In genomic region chr14:89681086-89682018, GRCh38 we compare ENCODE assay signal across 8 cellular contexts.
DNase-seq lines count a peak whose midpoint lies in the region; ATAC-seq and TF ChIP-seq lines count a peak whose summit lies in the region.

No MANE protein-coding gene starts in this region.

- peak overlapping the region; percentile 76 for H3K27ac Mint-ChIP-seq in T-helper 1 cell treated with Interleukin-12 subunit alpha and Interleukin-12 subunit beta and Interleukin-4 antibody, amounts not matched to agents 30 μg/mL and 1 μg/mL, for 36 hours
- H3K27ac Mint-ChIP-seq in endothelial cell (ENCODE audit: unreplicated experiment), result peak overlapping the region; percentile 8
- peak overlapping the region; percentile 92 for H3K27ac Mint-ChIP-seq in stimulated activated naive B cell treated with anti-CD40 and anti-IgM and Interleukin-4, amounts not matched to agents 10 μg/mL and 1 μg/mL and 100 μg/mL, for 72 hours

- peaks cover 29% of the 10 kb centered on the region for H3K4me1 Mint-ChIP-seq in T-helper 1 cell treated with Interleukin-12 subunit alpha and Interleukin-12 subunit beta and Interleukin-4 antibody, amounts not matched to agents 30 μg/mL and 1 μg/mL, for 36 hours (ENCODE audit: low read depth)
- H3K4me1 Mint-ChIP-seq in endothelial cell (ENCODE audit: unreplicated experiment), result peaks cover 4% of the 10 kb centered on the region
- H3K4me1 Mint-ChIP-seq in stimulated activated naive B cell treated with anti-CD40 and anti-IgM and Interleukin-4, amounts not matched to agents 10 μg/mL and 1 μg/mL and 100 μg/mL, for 72 hours, result peaks cover 25 to 38% of the 10 kb centered on the region in 2 donors

- H3K4me3 Mint-ChIP-seq in T-helper 1 cell treated with Interleukin-12 subunit alpha and Interleukin-12 subunit beta and Interleukin-4 antibody, amounts not matched to agents 30 μg/mL and 1 μg/mL, for 36 hours, result peak overlapping the region; percentile 61
- no peak overlapping the region for H3K4me3 Mint-ChIP-seq in endothelial cell (ENCODE audit: unreplicated experiment)
- H3K4me3 Mint-ChIP-seq in stimulated activated naive B cell treated with anti-CD40 and anti-IgM and Interleukin-4, amounts not matched to agents 10 μg/mL and 1 μg/mL and 100 μg/mL, for 72 hours, result peak overlapping the region; percentile 61 to 69

- peaks cover 16% of the 10 kb centered on the region for H3K9me3 Mint-ChIP-seq in T-helper 1 cell treated with Interleukin-12 subunit alpha and Interleukin-12 subunit beta and Interleukin-4 antibody, amounts not matched to agents 30 μg/mL and 1 μg/mL, for 36 hours
- no peaks in the 10 kb centered on the region for H3K9me3 Mint-ChIP-seq in endothelial cell (ENCODE audit: unreplicated experiment)
- H3K9me3 Mint-ChIP-seq in stimulated activated naive B cell treated with anti-CD40 and anti-IgM and Interleukin-4, amounts not matched to agents 10 μg/mL and 1 μg/mL and 100 μg/mL, for 72 hours, result peaks cover 3 to 7% of the 10 kb centered on the region in 2 donors

- peak; percentile 74 for ATAC-seq in GM18520 (IDR thresholded peaks at IDR 0.05; ENCODE audit: unreplicated experiment)
- peak; percentile 88 for ATAC-seq in HG02884 (IDR thresholded peaks at IDR 0.05; ENCODE audit: unreplicated experiment)
- ATAC-seq in stimulated activated naive B cell treated with anti-CD40 and anti-IgM and Interleukin-4, amounts not matched to agents 10 μg/mL and 1 μg/mL and 100 μg/mL, for 72 hours (replicated peaks), result peak; percentile 95 to 97

- TF ChIP-seq CTCF in endothelial cell (IDR thresholded peaks at IDR 0.05; ENCODE audit: unreplicated experiment), result no peak

- H3K27me3 Mint-ChIP-seq in T-helper 1 cell treated with Interleukin-12 subunit alpha and Interleukin-12 subunit beta and Interleukin-4 antibody, amounts not matched to agents 30 μg/mL and 1 μg/mL, for 36 hours (ENCODE audit: low read depth), result no peaks in the 10 kb centered on the region
- peaks cover 3% of the 10 kb centered on the region for H3K27me3 Mint-ChIP-seq in endothelial cell (ENCODE audit: unreplicated experiment)
- H3K27me3 Mint-ChIP-seq in stimulated activated naive B cell treated with anti-CD40 and anti-IgM and Interleukin-4, amounts not matched to agents 10 μg/mL and 1 μg/mL and 100 μg/mL, for 72 hours, result no peaks in the 10 kb centered on the region

- peaks cover 5% of the 10 kb centered on the region for H3K36me3 Mint-ChIP-seq in T-helper 1 cell treated with Interleukin-12 subunit alpha and Interleukin-12 subunit beta and Interleukin-4 antibody, amounts not matched to agents 30 μg/mL and 1 μg/mL, for 36 hours (ENCODE audit: low read depth)
- no peaks in the 10 kb centered on the region for H3K36me3 Mint-ChIP-seq in endothelial cell (ENCODE audit: low read depth, unreplicated experiment)
- peaks cover 2 to 9% of the 10 kb centered on the region in 2 donors for H3K36me3 Mint-ChIP-seq in stimulated activated naive B cell treated with anti-CD40 and anti-IgM and Interleukin-4, amounts not matched to agents 10 μg/mL and 1 μg/mL and 100 μg/mL, for 72 hours

- DNase-seq in endothelial cell (ENCODE audit: low spot score), result no peak
- DNase-seq in stimulated activated naive B cell treated with anti-CD40 and anti-IgM and Interleukin-4, amounts not matched to agents 10 μg/mL and 1 μg/mL and 100 μg/mL, for 72 hours, result peak; percentile 81
- DNase-seq in NCI-H446 treated with DMSO at 0.1 percent for 48 hours (lab: John Stamatoyannopoulos, UW), result no peak
- DNase-seq in HUDEP-2 (lab: John Stamatoyannopoulos, UW; ENCODE audit: unreplicated experiment in 76 of 76), result no peak
- DNase-seq in DMS114 treated with DMSO at 0.1 percent for 48 hours (lab: John Stamatoyannopoulos, UW; ENCODE audit: unreplicated experiment), result no peak

Comparison
In these comparisons a context has a peak if more than half of its experiments do, and no peak if none do; other contexts are left out.
1. H3K27ac Mint-ChIP-seq: peak in every context shown above with its lines; median percentile 92 in stimulated activated naive B cell treated with anti-CD40 and anti-IgM and Interleukin-4, amounts not matched to agents 10 μg/mL and 1 μg/mL and 100 μg/mL, for 72 hours; 76 in T-helper 1 cell treated with Interleukin-12 subunit alpha and Interleukin-12 subunit beta and Interleukin-4 antibody, amounts not matched to agents 30 μg/mL and 1 μg/mL, for 36 hours; 8 in endothelial cell.